1 cellular context compared by ENCODE assay signal in genomic region chr5:163312598-163312997, GRCh38.
TF ChIP-seq lines count a peak whose summit lies in the region.

No MANE protein-coding gene starts in this region.

TF ChIP-seq in H1, 55 proteins besides CTCF, POLR2A, EP300 and RAD21 (continued from another document):
- TF ChIP-seq POU5F1 (IDR thresholded peaks at IDR 0.05; ENCODE audit: low read depth, low read length) (no peak), SAP30 (IDR thresholded peaks at IDR 0.05; ENCODE audit: insufficient read depth, insufficient replicate concordance, low read length) (no peak), PHF8 (conservative IDR thresholded peaks at IDR 0.05; ENCODE audit: low read depth, low read length) (no peak), SP4 (IDR thresholded peaks at IDR 0.05; ENCODE audit: low read length) (no peak), E2F6 (IDR thresholded peaks at IDR 0.05) (no peak), NANOG (IDR thresholded peaks at IDR 0.05; ENCODE audit: insufficient read depth, low read depth, low read length, poor library complexity, severe bottlenecking) (no peak), RFX5 (IDR thresholded peaks at IDR 0.05; ENCODE audit: borderline replicate concordance, low read depth, low read length) (no peak), EGR1 (IDR thresholded peaks at IDR 0.05; ENCODE audit: borderline replicate concordance, low read depth, low read length) (no peak), ATF3 (IDR thresholded peaks at IDR 0.05; ENCODE audit: insufficient read depth, low read depth, low read length) (no peak), EZH2 (IDR thresholded peaks at IDR 0.05; ENCODE audit: low read depth, low read length, severe bottlenecking) (no peak)
